In the genomic region with DNA sequence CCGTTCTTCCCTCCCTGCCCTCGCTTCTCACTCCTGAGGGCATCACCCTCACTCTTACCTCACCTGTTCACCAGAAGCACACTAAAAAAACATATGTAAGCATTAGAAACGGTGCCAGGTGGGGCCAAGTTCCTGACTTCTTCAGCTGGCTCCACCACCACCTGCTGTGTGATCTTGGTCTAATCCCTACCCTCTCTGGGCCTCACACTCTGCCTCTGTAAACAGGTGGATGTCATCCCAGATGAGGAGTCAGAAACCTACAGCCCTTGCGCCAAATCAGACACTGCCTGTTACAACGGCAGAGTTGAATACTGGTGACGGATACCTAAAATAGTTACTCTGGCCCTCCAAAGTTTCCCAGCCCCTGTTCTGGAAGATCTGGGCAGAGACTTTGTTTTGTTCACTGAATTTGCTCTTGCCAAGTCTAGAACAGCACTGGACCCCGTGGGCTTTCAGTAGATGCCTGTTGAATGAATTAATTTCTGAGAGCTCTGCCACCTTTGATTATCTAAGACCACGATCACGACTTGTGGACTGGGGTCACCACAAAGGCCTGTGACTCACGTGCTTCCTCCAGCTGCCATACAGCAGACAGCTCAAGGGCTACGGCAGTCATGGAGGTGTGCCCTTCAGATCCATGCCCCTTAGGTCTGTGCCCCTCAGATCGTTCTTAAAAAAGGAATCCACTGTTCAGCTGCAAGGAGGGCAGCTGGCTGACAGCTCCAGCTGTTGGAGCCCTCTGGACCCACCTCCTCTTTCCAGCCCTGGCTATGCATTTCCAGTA, we compare ENCODE assay signal across 27 cellular contexts.
"Had no signal": no experiment of that assay in that cellular context is flagged by ENCODE, and none has a peak within 500 bp of the region (broad histone marks: within the 10 kb centered on the region; RNA-seq: fewer than 3 reads in every experiment).

No MANE protein-coding gene starts in this region.

- H3K36me3 ChIP-seq: adrenal gland, cardiac muscle cell, colonic mucosa, gastrocnemius medialis, tibial nerve had no signal

- H3K4me3 ChIP-seq: adrenal gland, cardiac muscle cell, colonic mucosa, gastrocnemius medialis, psoas muscle, tibial nerve had no signal

- H3K27me3 ChIP-seq: adrenal gland, colonic mucosa had no signal

- DNase-seq: activated CD4-positive, alpha-beta T cell treated with anti-CD3 and anti-CD28 coated beads for 48 hours; activated CD4-positive, alpha-beta T cell treated with anti-CD3 and anti-CD28 coated beads, Interleukin-2, amount 50 U/mL, for 48 hours; activated CD8-positive, alpha-beta memory T cell treated with anti-CD3 and anti-CD28 coated beads for 24 hours; activated effector memory CD4-positive, alpha-beta T cell treated with anti-CD3 and anti-CD28 coated beads, Interleukin-2, amount 50 U/mL, for 16 hours; activated naive CD4-positive, alpha-beta T cell treated with anti-CD3 and anti-CD28 coated beads for 36 hours; activated naive CD8-positive, alpha-beta T cell treated with anti-CD3 and anti-CD28 coated beads for 36 hours; adrenal gland; aorta; cerebellar nuclear complex; colonic mucosa; effector CD8-positive, alpha-beta T cell; gastrocnemius medialis; hippocampal formation; left colon; mammary epithelial cell; naive B cell; nephron progenitor cell; nucleus accumbens; psoas muscle; stimulated activated CD4-positive, alpha-beta T cell treated with anti-CD3 and anti-CD28 coated beads, Interleukin-15, amount 100 ng/mL, for 24 hours; stimulated activated CD4-positive, alpha-beta T cell treated with anti-CD3 and anti-CD28 coated beads, Interleukin-2, amount 100 ng/mL, for 24 hours; stimulated activated naive CD4-positive, alpha-beta T cell; T-helper 9 cell had no signal

- H3K9me3 ChIP-seq: adrenal gland, colonic mucosa, gastrocnemius medialis, psoas muscle, tibial nerve had no signal

- H2AFZ ChIP-seq: parathyroid adenoma had no signal

- ATAC-seq: gastrocnemius medialis, left colon, psoas muscle had no signal

- H3K79me2 ChIP-seq: parathyroid adenoma had no signal

- H3K4me1 ChIP-seq: adrenal gland, colonic mucosa, gastrocnemius medialis, parathyroid adenoma, psoas muscle, tibial nerve had no signal

- H3K9ac ChIP-seq: parathyroid adenoma had no signal

- H3K27ac ChIP-seq: adrenal gland, cardiac muscle cell, colonic mucosa, gastrocnemius medialis, parathyroid adenoma, psoas muscle, tibial nerve, VCaP had no signal
